In genomic region chr21:14734191-14734590, GRCh38 we compare ENCODE assay signal across 15 cellular contexts.
DNase-seq lines count a peak whose midpoint lies in the region; ATAC-seq, FAIRE-seq and TF ChIP-seq lines count a peak whose summit lies in the region.
"Had no signal": no experiment of that assay in that cellular context is flagged by ENCODE, and none has a peak within 500 bp of the region (broad histone marks: within the 10 kb centered on the region; RNA-seq: fewer than 3 reads in every experiment).

No MANE protein-coding gene starts in this region.

- DNase-seq in CD14-positive monocyte (ENCODE audit: low spot score) (peak; percentile 52), NB4 (ENCODE audit: low read depth) (peak; percentile 43), left lobe of liver (ENCODE audit: low spot score) (no peak), SHP77 (lab: John Stamatoyannopoulos, UW) (no peak), HTR-8/SVneo (ENCODE audit: insufficient read length, low spot score) (no peak)
- DNase-seq in activated naive CD8-positive, alpha-beta T cell treated with anti-CD3 and anti-CD28 coated beads for 36 hours, result peak; percentile 9
- DNase-seq: H9, NCI-H2081 treated with DMSO at 0.1 percent for 48 hours, NCI-H69, upper lobe of left lung had no signal

- no peaks in the 10 kb centered on the region for H3K9me3 Mint-ChIP-seq in CD14-positive monocyte
- no peaks in the 10 kb centered on the region for H3K9me3 Mint-ChIP-seq in activated naive CD8-positive, alpha-beta T cell treated with anti-CD3 and anti-CD28 coated beads for 36 hours

- H3K4me1 Mint-ChIP-seq in CD14-positive monocyte, result peaks cover 7% of the 10 kb centered on the region
- H3K4me1 Mint-ChIP-seq in activated naive CD8-positive, alpha-beta T cell treated with anti-CD3 and anti-CD28 coated beads for 36 hours, result peaks cover 39% of the 10 kb centered on the region

- no peak for FAIRE-seq in HTR-8/SVneo (lab: Jason Lieb, UNC)
- FAIRE-seq: GM19239 had no signal

- peak overlapping the region in 1 of 2 donors; percentile 14 for H3K4me3 Mint-ChIP-seq in CD14-positive monocyte
- no peak overlapping the region for H3K4me3 Mint-ChIP-seq in activated naive CD8-positive, alpha-beta T cell treated with anti-CD3 and anti-CD28 coated beads for 36 hours
- H3K4me3 Mint-ChIP-seq: H9 had no signal

- H3K27me3 Mint-ChIP-seq in CD14-positive monocyte (ENCODE audit: low read depth in 3 of 3), result no peaks in the 10 kb centered on the region
- H3K27me3 Mint-ChIP-seq in activated naive CD8-positive, alpha-beta T cell treated with anti-CD3 and anti-CD28 coated beads for 36 hours, result no peaks in the 10 kb centered on the region

- intact Hi-C loops in CD14-positive monocyte (cut with micrococcal nuclease), result loop anchor here in 1 of 2 donors (5.0 to 10.0 kb wide), 3 partner anchors 47 to 229 kb away; no protein-coding TSS in a partner anchor

- no peak for TF ChIP-seq POLR2A in NB4 (IDR thresholded peaks at IDR 0.05; ENCODE audit: extremely low read depth, insufficient read length)

- H3K27ac Mint-ChIP-seq in CD14-positive monocyte, result peak overlapping the region in 4 of 7 donors; percentile 7 to 67 (median 14)
- H3K27ac Mint-ChIP-seq in activated naive CD8-positive, alpha-beta T cell treated with anti-CD3 and anti-CD28 coated beads for 36 hours, result peak overlapping the region; percentile 26
- H3K27ac Mint-ChIP-seq: H9 had no signal

- ATAC-seq in GM18868 (IDR thresholded peaks at IDR 0.05; ENCODE audit: unreplicated experiment) (peak; percentile 72), GM18873 (IDR thresholded peaks at IDR 0.05; ENCODE audit: low FRiP score, unreplicated experiment) (no peak), left lobe of liver (no peak)

- no peak overlapping the region for H3K4me3 ChIP-seq in NB4 (ENCODE audit: low read depth, low read length)
- H3K4me3 ChIP-seq: esophagus muscularis mucosa, hepatocyte, upper lobe of left lung had no signal

- H3K36me3 Mint-ChIP-seq in CD14-positive monocyte, result no peaks in the 10 kb centered on the region
- H3K36me3 Mint-ChIP-seq in activated naive CD8-positive, alpha-beta T cell treated with anti-CD3 and anti-CD28 coated beads for 36 hours, result peaks cover 1% of the 10 kb centered on the region

- TF ChIP-seq CTCF in CD14-positive monocyte (IDR thresholded peaks at IDR 0.05) (no peak), NB4 (IDR thresholded peaks at IDR 0.05; ENCODE audit: low read depth, low read length) (no peak)

Comparison
In these comparisons a context has a peak if more than half of its experiments do, and no peak if none do; other contexts are left out.
1. DNase-seq: peak in CD14-positive monocyte (single experiment), NB4 (single experiment) and activated naive CD8-positive, alpha-beta T cell treated with anti-CD3 and anti-CD28 coated beads for 36 hours (single experiment); none in left lobe of liver (single experiment), SHP77 (0 of 2) and HTR-8/SVneo (single experiment).